ENCODE assay signal across 9 cellular contexts in the genomic region with DNA sequence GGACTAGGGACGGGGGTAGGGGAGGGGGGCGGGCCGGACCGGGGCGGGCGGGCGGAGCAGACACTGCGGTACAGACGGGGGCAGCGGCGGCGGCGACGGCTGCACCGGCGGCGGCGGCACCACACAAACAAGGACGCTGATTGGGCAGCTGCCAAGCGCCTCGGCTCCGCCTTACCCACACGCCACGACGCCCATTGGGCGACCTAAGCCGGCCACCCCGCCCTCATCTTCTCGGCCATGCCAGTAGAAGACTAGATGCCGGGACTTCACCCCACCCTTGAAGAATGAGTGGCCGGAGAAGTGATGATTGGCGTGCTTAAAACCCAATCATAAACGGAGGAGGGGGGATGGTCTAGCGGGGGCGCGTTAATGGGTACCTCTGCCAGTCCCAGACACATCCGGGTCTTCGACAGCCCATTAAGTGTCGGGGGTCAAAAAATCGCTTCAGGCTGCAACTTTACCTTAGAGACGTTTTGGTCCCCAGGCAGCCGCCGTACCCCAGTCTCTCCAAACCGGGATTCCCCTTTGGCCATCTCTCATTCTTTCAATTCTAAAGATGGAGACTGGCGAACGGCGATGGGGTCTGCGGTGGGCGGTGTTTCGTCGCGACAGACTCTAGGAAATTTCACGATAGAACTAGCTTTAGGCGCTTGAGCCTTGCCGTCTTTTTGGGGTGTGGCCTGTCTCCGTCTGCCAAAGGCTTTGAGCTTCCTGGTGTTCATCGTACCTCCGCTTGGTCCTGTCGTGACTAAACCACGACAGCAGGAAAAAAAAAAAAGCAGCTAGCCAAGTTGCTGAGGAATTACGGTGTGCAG. TPM values are rescaled to one million over a fixed set of nuclear protein-coding genes. Genes with fewer than 3 reads are reported as not detected.
DNase-seq lines count a peak whose midpoint lies in the region; ATAC-seq, FAIRE-seq and TF ChIP-seq lines count a peak whose summit lies in the region.
"Had no signal": no experiment of that assay in that cellular context is flagged by ENCODE, and none has a peak within 500 bp of the region (broad histone marks: within the 10 kb centered on the region; RNA-seq: fewer than 3 reads in every experiment).

A gene (minus strand): TSS at position 135 of the 815 bp plus-strand sequence. CDS start 94,625 bp downstream, outside the sequence.

- dilution Hi-C loops in keratinocyte (cut with MboI; ENCODE audit: extremely low pct_ligation_motif_present, low sequenced_read_pairs) = no loop called here

- H3K27me3 ChIP-seq in keratinocyte (ENCODE audit: control insufficient read depth, extremely low read depth, insufficient read depth, low read length) = no peaks in the 10 kb centered on the region

- peaks cover 41% of the 10 kb centered on the region for H3K79me2 ChIP-seq in keratinocyte (ENCODE audit: control insufficient read depth, insufficient read depth, low read length)

- TF ChIP-seq CTCF in AG09319 (IDR thresholded peaks at IDR 0.05; ENCODE audit: low read depth, low read length) (no peak), keratinocyte (optimal IDR thresholded peaks at IDR 0.05 in 1 of 3, IDR thresholded peaks at IDR 0.05 in 1 of 3, conservative IDR thresholded peaks at IDR 0.05 in 1 of 3; ENCODE audit: extremely low read depth in 1 of 3, insufficient read depth in 2 of 3, low read length in 3 of 3) (no peak)

- H3K9me3 ChIP-seq in keratinocyte (ENCODE audit: control insufficient read depth, low read depth, low read length) = no peaks in the 10 kb centered on the region

- H3K4me1 ChIP-seq in keratinocyte (ENCODE audit: control insufficient read depth, extremely low read depth, insufficient read depth, low read length) = peaks cover 22% of the 10 kb centered on the region

- peaks cover 10% of the 10 kb centered on the region for H4K20me1 ChIP-seq in keratinocyte (ENCODE audit: control insufficient read depth, extremely low read depth, insufficient read depth, low read length)

- ATAC-seq in GM19035 (IDR thresholded peaks at IDR 0.05; ENCODE audit: unreplicated experiment) (peak; percentile 95), HG03354 (IDR thresholded peaks at IDR 0.05; ENCODE audit: poor library complexity, severe bottlenecking, unreplicated experiment) (peak; percentile 95)
- peak; percentile 95 to 96 for ATAC-seq in activated CD4-positive, CD25-positive, alpha-beta regulatory T cell treated with anti-CD3 and anti-CD28 coated beads, Interleukin-2, amount 50 U/mL, for 24 hours

- H3K9ac ChIP-seq in keratinocyte (ENCODE audit: control insufficient read depth, extremely low read depth, insufficient read depth, low read length) = peak within 1 kb of the TSS; percentile 87

- no peaks in the 10 kb centered on the region for H3K9me1 ChIP-seq in keratinocyte (ENCODE audit: control insufficient read depth, extremely low read depth, insufficient read depth, low read length)

- peak within 1 kb of the TSS; percentile 98 for H2AFZ ChIP-seq in keratinocyte (ENCODE audit: control insufficient read depth, low read length)

- H3K27ac ChIP-seq in keratinocyte (ENCODE audit: control insufficient read depth, insufficient read depth, low read length) = peak within 1 kb of the TSS; percentile 83

- peak within 1 kb of the TSS; percentile 99 for H3K4me2 ChIP-seq in keratinocyte (ENCODE audit: control insufficient read depth, extremely low read depth, insufficient read depth, low read depth, low read length)

- no peak for FAIRE-seq in keratinocyte (lab: Jason Lieb, UNC)
- FAIRE-seq: colon had no signal

- peak within 1 kb of the TSS; percentile 56 to 92 (median 86) for H3K4me3 ChIP-seq in keratinocyte (ENCODE audit: control insufficient read depth in 2 of 3, extremely low read depth in 1 of 3, insufficient read depth in 2 of 3, low read depth in 1 of 3, low read length in 3 of 3)

- peaks cover 0 to 3% of the 10 kb centered on the region in 2 experiments for H3K36me3 ChIP-seq in keratinocyte (ENCODE audit: control insufficient read depth in 2 of 2, extremely low read depth in 1 of 2, insufficient read depth in 2 of 2, low read length in 2 of 2)

- DNase-seq in AG09319 (ENCODE audit: extremely low read depth, low read depth) = peak; percentile 100
- peak; percentile 100 for DNase-seq in NCI-H446 treated with DMSO at 0.1 percent for 48 hours (lab: John Stamatoyannopoulos, UW)
- DNase-seq in cerebellar nuclear complex (lab: John Stamatoyannopoulos, UW) = peak; percentile 92 to 98
- peak; percentile 98 for DNase-seq in keratinocyte (ENCODE audit: low read depth, low spot score)
- peak; percentile 89 to 98 for DNase-seq in stimulated activated CD4-positive, alpha-beta T cell treated with anti-CD3 and anti-CD28 coated beads, Interleukin-15, amount 100 ng/mL, for 1 hour (ENCODE audit: low read depth in 1 of 2, low spot score in 1 of 2)

RNA-seq across cellular contexts. Expression of the gene that starts here (rescaled TPM):
- 4.1 to 7.6 TPM (median 6.1 TPM) in 3 replicates for polyA plus RNA-seq in keratinocyte
- 30.4 TPM for polyA plus RNA-seq in keratinocyte (2011; ENCODE audit: low read depth)
- polyA plus RNA-seq in keratinocyte (2011; cell fraction: cytosol; rRNA removed) = 7.8 and 8.3 TPM in 2 replicates
- polyA plus RNA-seq in keratinocyte (2011; cell fraction: nucleus; rRNA removed) = 24.5 and 28.7 TPM in 2 replicates
- 12.7 and 13.6 TPM in 2 replicates for polyA plus RNA-seq in keratinocyte (2012; ENCODE audit: low replicate concordance)
- 11.5 to 55.1 TPM (median 19.8 TPM) in 3 replicates for polyA minus RNA-seq in keratinocyte
- polyA minus RNA-seq in keratinocyte (2011; cell fraction: cytosol; rRNA and poly(A)+ RNA removed) = 8.6 TPM
- 12.0 and 23.2 TPM in 2 replicates for polyA minus RNA-seq in keratinocyte (2011; cell fraction: nucleus; rRNA and poly(A)+ RNA removed)

Comparison
In these comparisons a context has a peak if more than half of its experiments do, and no peak if none do; other contexts are left out.
1. Peak in every context shown above with its lines: DNase-seq, ATAC-seq, H3K4me3 ChIP-seq and H3K27ac ChIP-seq.